Comparison of ENCODE assay signal across 14 cellular contexts in the genomic region with DNA sequence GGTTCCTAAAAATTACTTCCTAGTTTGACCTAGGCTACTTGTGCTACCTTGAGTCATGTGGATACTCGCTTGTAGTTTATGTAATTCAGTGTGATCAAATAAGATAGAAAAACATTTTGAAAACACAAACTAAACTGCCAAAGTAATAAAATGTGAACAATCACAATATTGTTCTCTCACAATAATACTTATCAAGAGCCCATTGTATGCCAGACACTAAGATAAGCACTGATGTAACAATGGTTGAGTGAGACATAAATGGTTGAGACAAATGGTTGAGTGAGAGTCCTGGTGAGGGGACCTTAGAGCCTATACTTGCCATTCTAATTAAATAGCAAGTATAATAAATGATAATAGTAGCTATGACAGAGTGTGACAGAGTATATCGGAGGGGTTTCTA.
"Had no signal": no experiment of that assay in that cellular context is flagged by ENCODE, and none has a peak within 500 bp of the region (broad histone marks: within the 10 kb centered on the region; RNA-seq: fewer than 3 reads in every experiment).

No MANE protein-coding gene starts in this region.

- H3K4me1 ChIP-seq: parathyroid adenoma, right atrium auricular region had no signal

- ATAC-seq: activated naive CD8-positive, alpha-beta T cell treated with anti-CD3 and anti-CD28 coated beads, Interleukin-2, amount 50 U/mL, for 24 hours; stimulated activated memory B cell treated with anti-CD40 and anti-IgM and Interleukin-4, amounts not matched to agents 10 μg/mL and 1 μg/mL and 100 μg/mL, for 72 hours had no signal

- DNase-seq: activated CD4-positive, alpha-beta T cell treated with anti-CD3 and anti-CD28 coated beads for 1 hour; activated CD4-positive, alpha-beta T cell treated with anti-CD3 and anti-CD28 coated beads, Interleukin-2, amount 50 U/mL, for 48 hours; activated naive CD4-positive, alpha-beta T cell treated with Interleukin-2 at 50 U/mL for 16 hours; activated naive CD8-positive, alpha-beta T cell treated with anti-CD3 and anti-CD28 coated beads, Interleukin-2, amount 50 U/mL, for 24 hours; effector CD8-positive, alpha-beta T cell; glutamatergic neuron; immature natural killer cell; small intestine; T1000; upper lobe of left lung had no signal

- H3K27ac ChIP-seq: coronary artery, parathyroid adenoma, right atrium auricular region, upper lobe of left lung had no signal

- H3K9me3 ChIP-seq: right atrium auricular region, upper lobe of left lung had no signal

- H3K4me3 ChIP-seq: coronary artery, right atrium auricular region, upper lobe of left lung had no signal

- H3K27me3 ChIP-seq: right atrium auricular region, upper lobe of left lung had no signal
